In the genomic region with DNA sequence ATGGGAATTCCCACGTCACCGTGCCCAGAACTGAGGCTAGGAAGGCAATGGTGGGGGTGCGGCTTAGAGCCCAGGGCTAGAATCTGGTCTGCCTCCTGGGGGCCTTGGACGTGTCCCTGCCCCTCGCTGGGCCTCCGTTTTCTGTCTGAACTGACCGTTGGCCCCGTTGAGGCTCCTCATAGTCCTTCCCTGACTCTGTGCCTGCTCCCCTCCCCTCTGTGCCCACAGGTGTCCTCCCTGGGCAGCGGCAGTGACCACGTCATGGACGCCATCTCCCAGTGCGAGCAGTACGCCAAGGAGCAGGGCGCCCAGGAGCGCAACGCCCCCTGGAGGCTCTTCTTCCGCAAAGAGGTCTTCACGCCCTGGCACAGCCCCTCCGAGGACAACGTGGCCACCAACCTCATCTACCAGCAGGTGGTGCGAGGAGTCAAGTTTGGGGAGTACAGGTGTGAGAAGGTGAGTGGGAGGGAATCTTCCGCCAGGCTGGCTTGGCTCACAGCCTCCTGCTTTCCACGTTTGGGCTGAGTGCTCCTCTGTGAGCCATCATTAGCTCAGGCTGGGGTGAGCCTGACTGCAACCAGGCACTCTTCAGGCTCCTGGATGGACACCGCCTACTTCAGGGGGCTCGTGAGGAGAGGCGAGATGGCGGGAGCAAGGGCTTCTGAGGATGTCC, we compare ENCODE assay signal across 1 cellular context.
TF ChIP-seq lines count a peak whose summit lies in the region.

No MANE protein-coding gene starts in this region.

TF ChIP-seq in K562, 482 proteins besides CTCF, POLR2A, EP300 and RAD21 (continued from another document):
- TF ChIP-seq BCLAF1 (IDR thresholded peaks at IDR 0.05; ENCODE audit: borderline replicate concordance in 1 of 2, control insufficient read depth in 1 of 2, low read depth in 2 of 2, low read length in 1 of 2) = no peak
- no peak for TF ChIP-seq ZSCAN29 (IDR thresholded peaks at IDR 0.05)
- no peak for TF ChIP-seq SMAD2 (IDR thresholded peaks at IDR 0.05; ENCODE audit: low read depth, low read length)
- no peak for TF ChIP-seq MCM3 (IDR thresholded peaks at IDR 0.05)
- TF ChIP-seq, protein P1, sequence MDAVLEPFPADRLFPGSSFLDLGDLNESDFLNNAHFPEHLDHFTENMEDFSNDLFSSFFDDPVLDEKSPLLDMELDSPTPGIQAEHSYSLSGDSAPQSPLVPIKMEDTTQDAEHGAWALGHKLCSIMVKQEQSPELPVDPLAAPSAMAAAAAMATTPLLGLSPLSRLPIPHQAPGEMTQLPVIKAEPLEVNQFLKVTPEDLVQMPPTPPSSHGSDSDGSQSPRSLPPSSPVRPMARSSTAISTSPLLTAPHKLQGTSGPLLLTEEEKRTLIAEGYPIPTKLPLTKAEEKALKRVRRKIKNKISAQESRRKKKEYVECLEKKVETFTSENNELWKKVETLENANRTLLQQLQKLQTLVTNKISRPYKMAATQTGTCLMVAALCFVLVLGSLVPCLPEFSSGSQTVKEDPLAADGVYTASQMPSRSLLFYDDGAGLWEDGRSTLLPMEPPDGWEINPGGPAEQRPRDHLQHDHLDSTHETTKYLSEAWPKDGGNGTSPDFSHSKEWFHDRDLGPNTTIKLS (IDR thresholded peaks at IDR 0.05; ENCODE audit: borderline replicate concordance, low read depth) = peak; percentile 88
- TF ChIP-seq XRCC5 (IDR thresholded peaks at IDR 0.05; ENCODE audit: low read depth, low read length) = no peak
- TF ChIP-seq HDAC2 (IDR thresholded peaks at IDR 0.05) = peak; percentile 62; the same call in 1 of the 2 replicates
- peak; percentile 50; the same call in 1 of the 2 replicates for TF ChIP-seq HCFC1 (IDR thresholded peaks at IDR 0.05; ENCODE audit: low read depth, low read length)
- 0 out of 2 replicates have a peak, but pooled peaks have one; percentile 30 for TF ChIP-seq SMAD4 (CRISPR knock-in tag; conservative IDR thresholded peaks at IDR 0.05)
- peak; percentile 24 for TF ChIP-seq CCNT2 (IDR thresholded peaks at IDR 0.05; ENCODE audit: borderline replicate concordance, extremely low read depth, insufficient read length, low read depth, low read length)
- TF ChIP-seq ZNF445 (CRISPR knock-in tag; IDR thresholded peaks at IDR 0.05; ENCODE audit: low read depth) = no peak
- TF ChIP-seq ZNF24 (IDR thresholded peaks at IDR 0.05) = no peak
- no peak for TF ChIP-seq TGIF2 (CRISPR knock-in tag; IDR thresholded peaks at IDR 0.05)
- TF ChIP-seq CC2D1A (IDR thresholded peaks at IDR 0.05) = peak; percentile 50; the same call in 1 of the 2 replicates
- TF ChIP-seq STAG1 (CRISPR knock-in tag; IDR thresholded peaks at IDR 0.05; ENCODE audit: borderline replicate concordance) = peak; percentile 81; the same call in 1 of the 2 replicates
- TF ChIP-seq CHD2 (IDR thresholded peaks at IDR 0.05; ENCODE audit: low read depth, low read length) = no peak
- no peak for TF ChIP-seq ZNF75A (CRISPR knock-in tag; IDR thresholded peaks at IDR 0.05)
- no peak for TF ChIP-seq ZC3H8 (IDR thresholded peaks at IDR 0.05)
- no peak for TF ChIP-seq CEBPG (CRISPR knock-in tag; IDR thresholded peaks at IDR 0.05)
- TF ChIP-seq CEBPG (tag; conservative IDR thresholded peaks at IDR 0.05 in 1 of 2, IDR thresholded peaks at IDR 0.05 in 1 of 2) = no peak
